29 cellular contexts compared by ENCODE assay signal in the genomic region with DNA sequence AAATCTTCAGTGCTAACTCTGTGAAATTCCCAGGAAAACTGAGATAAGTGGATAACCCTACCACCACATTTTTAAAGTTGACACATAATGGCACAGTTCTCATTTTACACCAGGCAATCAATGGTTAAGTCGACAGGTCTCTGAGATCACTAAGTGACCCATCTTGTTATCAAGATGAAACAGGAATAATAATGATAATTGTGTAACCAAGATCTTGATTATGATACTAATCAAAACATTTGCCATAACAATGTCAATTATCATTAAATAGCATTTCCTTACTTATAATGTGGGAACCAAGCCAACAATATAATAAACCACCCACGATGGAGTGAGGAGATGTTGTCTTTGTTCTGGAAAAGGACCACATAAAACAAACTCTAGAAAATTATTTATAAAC.
"Had no signal": no experiment of that assay in that cellular context is flagged by ENCODE, and none has a peak within 500 bp of the region (broad histone marks: within the 10 kb centered on the region; RNA-seq: fewer than 3 reads in every experiment).

No MANE protein-coding gene starts in this region.

- H3K9me3 Mint-ChIP-seq: natural killer cell treated with Interleukin-12 subunit alpha and Interleukin-12 subunit beta and Interleukin-15 and Interleukin-18, amount 100 ng/mL, for 72 hours; nephron progenitor cell; stimulated activated naive B cell treated with anti-CD40 and anti-IgM and Interleukin-4, amounts not matched to agents 10 μg/mL and 1 μg/mL and 100 μg/mL, for 72 hours; stimulated activated naive CD8-positive, alpha-beta T cell treated with anti-CD3 and anti-CD28 coated beads, Interleukin-15, Interleukin-2, amounts not matched to agents 100 ng/mL and 50 ng/mL, for 24 hours had no signal

- H3K9ac ChIP-seq: parathyroid adenoma had no signal

- H3K27ac ChIP-seq: ovary, parathyroid adenoma, psoas muscle, right lobe of liver, sigmoid colon, stomach, thoracic aorta, thyroid gland, tibial nerve, upper lobe of left lung, vagina had no signal

- H3K36me3 ChIP-seq: ovary, right lobe of liver, sigmoid colon, stomach, thoracic aorta, thyroid gland, tibial nerve, upper lobe of left lung, vagina had no signal

- H3K4me3 Mint-ChIP-seq: naive thymus-derived CD8-positive, alpha-beta T cell; natural killer cell treated with Interleukin-12 subunit alpha and Interleukin-12 subunit beta and Interleukin-15 and Interleukin-18, amount 100 ng/mL, for 72 hours; nephron progenitor cell; neural crest cell; stimulated activated effector memory CD8-positive, alpha-beta T cell treated with anti-CD3 and anti-CD28 coated beads, Interleukin-12 subunit alpha, Interleukin-12 subunit beta, amount 100 ng/mL, for 72 hours; stimulated activated naive B cell treated with anti-CD40 and anti-IgM and Interleukin-4, amounts not matched to agents 10 μg/mL and 1 μg/mL and 100 μg/mL, for 72 hours; stimulated activated naive CD8-positive, alpha-beta T cell treated with anti-CD3 and anti-CD28 coated beads, Interleukin-15, Interleukin-2, amounts not matched to agents 100 ng/mL and 50 ng/mL, for 24 hours had no signal

- H3K79me2 ChIP-seq: parathyroid adenoma had no signal

- H3K9me3 ChIP-seq: ovary, psoas muscle, right lobe of liver, sigmoid colon, stomach, thoracic aorta, thyroid gland, tibial nerve, upper lobe of left lung, vagina had no signal

- H2AFZ ChIP-seq: parathyroid adenoma had no signal

- FAIRE-seq: small intestine, urothelium cell line had no signal

- ATAC-seq: naive thymus-derived CD8-positive, alpha-beta T cell; natural killer cell treated with Interleukin-12 subunit alpha and Interleukin-12 subunit beta and Interleukin-15 and Interleukin-18, amount 100 ng/mL, for 72 hours; psoas muscle; right cardiac atrium; right lobe of liver; stimulated activated effector memory CD8-positive, alpha-beta T cell treated with anti-CD3 and anti-CD28 coated beads, Interleukin-12 subunit alpha, Interleukin-12 subunit beta, amount 100 ng/mL, for 72 hours; stimulated activated naive B cell treated with anti-CD40 and anti-IgM and Interleukin-4, amounts not matched to agents 10 μg/mL and 1 μg/mL and 100 μg/mL, for 72 hours had no signal

- H3K27me3 ChIP-seq: ovary, right lobe of liver, sigmoid colon, stomach, thyroid gland, tibial nerve, upper lobe of left lung, vagina had no signal

- H3K27ac Mint-ChIP-seq: naive thymus-derived CD8-positive, alpha-beta T cell; natural killer cell treated with Interleukin-12 subunit alpha and Interleukin-12 subunit beta and Interleukin-15 and Interleukin-18, amount 100 ng/mL, for 72 hours; nephron progenitor cell; progenitor cell of endocrine pancreas; stimulated activated effector memory CD8-positive, alpha-beta T cell treated with anti-CD3 and anti-CD28 coated beads, Interleukin-12 subunit alpha, Interleukin-12 subunit beta, amount 100 ng/mL, for 72 hours; stimulated activated naive B cell treated with anti-CD40 and anti-IgM and Interleukin-4, amounts not matched to agents 10 μg/mL and 1 μg/mL and 100 μg/mL, for 72 hours; stimulated activated naive CD8-positive, alpha-beta T cell treated with anti-CD3 and anti-CD28 coated beads, Interleukin-15, Interleukin-2, amounts not matched to agents 100 ng/mL and 50 ng/mL, for 24 hours had no signal

- DNase-seq: naive thymus-derived CD8-positive, alpha-beta T cell; nephron progenitor cell; ovary; posterior cingulate gyrus; psoas muscle; right cardiac atrium; right lobe of liver; sigmoid colon; small intestine; stimulated activated CD4-positive, alpha-beta T cell treated with anti-CD3 and anti-CD28 coated beads, Interleukin-15, amount 100 ng/mL, for 24 hours; stimulated activated CD4-positive, alpha-beta T cell treated with anti-CD3 and anti-CD28 coated beads, Interleukin-2, amount 100 ng/mL, for 24 hours; stimulated activated CD4-positive, alpha-beta T cell treated with anti-CD3 and anti-CD28 coated beads, Interleukin-2, amount 100 ng/mL, for 48 hours; stimulated activated CD4-positive, alpha-beta T cell treated with anti-CD3 and anti-CD28 coated beads, Interleukin-4, amount 100 ng/mL, for 24 hours; stimulated activated naive B cell treated with anti-CD40 and anti-IgM and Interleukin-4, amounts not matched to agents 10 μg/mL and 1 μg/mL and 100 μg/mL, for 72 hours; stimulated activated naive CD4-positive, alpha-beta T cell treated with Interleukin-2 at 50 U/mL for 16 hours; stomach; thyroid gland; trophoblast cell; upper lobe of left lung had no signal

- H3K27me3 Mint-ChIP-seq: naive thymus-derived CD8-positive, alpha-beta T cell; natural killer cell treated with Interleukin-12 subunit alpha and Interleukin-12 subunit beta and Interleukin-15 and Interleukin-18, amount 100 ng/mL, for 72 hours; progenitor cell of endocrine pancreas; stimulated activated naive B cell treated with anti-CD40 and anti-IgM and Interleukin-4, amounts not matched to agents 10 μg/mL and 1 μg/mL and 100 μg/mL, for 72 hours; stimulated activated naive CD8-positive, alpha-beta T cell treated with anti-CD3 and anti-CD28 coated beads, Interleukin-15, Interleukin-2, amounts not matched to agents 100 ng/mL and 50 ng/mL, for 24 hours had no signal

- H3K36me3 Mint-ChIP-seq: naive thymus-derived CD8-positive, alpha-beta T cell; natural killer cell treated with Interleukin-12 subunit alpha and Interleukin-12 subunit beta and Interleukin-15 and Interleukin-18, amount 100 ng/mL, for 72 hours; stimulated activated effector memory CD8-positive, alpha-beta T cell treated with anti-CD3 and anti-CD28 coated beads, Interleukin-12 subunit alpha, Interleukin-12 subunit beta, amount 100 ng/mL, for 72 hours; stimulated activated naive B cell treated with anti-CD40 and anti-IgM and Interleukin-4, amounts not matched to agents 10 μg/mL and 1 μg/mL and 100 μg/mL, for 72 hours had no signal

- H3K4me1 ChIP-seq: parathyroid adenoma, psoas muscle, right lobe of liver, sigmoid colon, stomach, thyroid gland, tibial nerve, upper lobe of left lung, vagina had no signal

- H3K4me1 Mint-ChIP-seq: naive thymus-derived CD8-positive, alpha-beta T cell; nephron progenitor cell; neural crest cell; stimulated activated effector memory CD8-positive, alpha-beta T cell treated with anti-CD3 and anti-CD28 coated beads, Interleukin-12 subunit alpha, Interleukin-12 subunit beta, amount 100 ng/mL, for 72 hours; stimulated activated naive B cell treated with anti-CD40 and anti-IgM and Interleukin-4, amounts not matched to agents 10 μg/mL and 1 μg/mL and 100 μg/mL, for 72 hours had no signal

- H3K4me3 ChIP-seq: ovary, psoas muscle, right lobe of liver, sigmoid colon, stomach, thoracic aorta, thyroid gland, tibial nerve, upper lobe of left lung, vagina had no signal
